1 cellular context compared by ENCODE assay signal in the genomic region with DNA sequence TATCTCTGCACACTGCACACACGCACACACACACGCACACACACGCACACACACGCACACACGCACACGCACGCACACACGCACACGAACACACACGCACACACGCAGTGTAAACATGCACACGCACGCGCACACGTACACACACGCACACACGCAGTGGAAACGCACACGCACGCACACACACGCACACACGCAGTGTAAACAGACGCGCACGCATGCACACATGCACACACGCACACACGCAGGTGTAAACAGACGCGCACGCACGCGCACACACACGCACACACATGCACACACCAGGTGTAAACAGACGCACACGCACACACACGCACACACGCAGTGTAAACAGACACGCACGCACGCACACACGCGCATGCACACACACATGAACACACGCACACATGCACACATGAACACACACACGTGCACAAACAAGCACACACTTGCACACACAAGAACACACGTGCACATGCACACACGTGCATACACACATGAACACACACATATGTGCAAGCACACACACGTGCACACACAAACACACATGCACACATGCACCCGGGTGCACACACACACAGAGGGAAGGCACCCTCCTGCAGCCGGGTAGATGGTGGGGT.
A peak's percentile ranks its signal among the peaks of the same experiment; 100 is the strongest.
TF ChIP-seq lines count a peak whose summit lies in the region.

No MANE protein-coding gene starts in this region.

TF ChIP-seq in K562, 482 proteins besides CTCF, POLR2A, EP300 and RAD21:
- TF ChIP-seq MAX (CRISPR knock-in tag; IDR thresholded peaks at IDR 0.05) (peak; percentile 45; the same call in 1 of the 2 replicates), MAFK (IDR thresholded peaks at IDR 0.05; ENCODE audit: low read length) (no peak), ZBTB43 (CRISPR knock-in tag; IDR thresholded peaks at IDR 0.05) (peak; percentile 64; the same call in 1 of the 2 replicates)
